ENCODE assay signal across 22 cellular contexts in the genomic region with DNA sequence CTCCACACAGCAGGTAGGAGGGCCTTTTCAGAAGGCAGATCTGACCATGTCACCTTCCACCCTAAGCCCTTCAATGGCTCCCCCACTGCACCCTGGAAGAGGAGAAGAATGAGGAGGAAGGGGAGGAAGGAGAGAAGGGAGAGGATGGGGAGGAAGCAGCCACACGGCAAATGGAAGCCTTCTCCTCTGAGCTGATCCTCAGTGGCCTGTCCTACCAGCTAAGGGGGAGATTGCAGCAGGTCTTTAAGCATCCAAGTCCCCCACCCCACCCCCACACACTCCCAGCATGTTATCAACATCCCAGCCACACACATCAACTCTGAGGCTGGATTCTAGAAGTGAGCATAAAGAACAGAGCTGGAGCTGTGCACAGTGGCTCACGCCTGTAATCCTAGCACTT. TPM values are rescaled to one million over a fixed set of nuclear protein-coding genes. Genes with fewer than 3 reads are reported as not detected.
DNase-seq lines count a peak whose midpoint lies in the region; ATAC-seq, FAIRE-seq and TF ChIP-seq lines count a peak whose summit lies in the region.
"Had no signal": no experiment of that assay in that cellular context is flagged by ENCODE, and none has a peak within 500 bp of the region (broad histone marks: within the 10 kb centered on the region; RNA-seq: fewer than 3 reads in every experiment).

No MANE protein-coding gene starts in this region.

- no peak for TF ChIP-seq CTCF in gastroesophageal sphincter (IDR thresholded peaks at IDR 0.05)
- no peak for TF ChIP-seq CTCF in omental fat pad (IDR thresholded peaks at IDR 0.05)

- peak; percentile 69 for FAIRE-seq in urothelium cell line (lab: Jason Lieb, UNC)
- FAIRE-seq: GM12891, H1, RCC 7860 had no signal

- H3K9me3 ChIP-seq in gastroesophageal sphincter, result peaks cover 0 to 8% (median 0%) of the 10 kb centered on the region in 3 donors

- H3K36me3 ChIP-seq in gastroesophageal sphincter (no peaks in the 10 kb centered on the region), rectal smooth muscle tissue (ENCODE audit: control insufficient read depth, insufficient read depth, low read length) (no peaks in the 10 kb centered on the region)
- H3K36me3 ChIP-seq: BLaER1 treated with 17β-estradiol and CSF1 and Interleukin-3, amounts not matched to agents 10 nM and 100 nM had no signal

- peak; percentile 38 for DNase-seq in ecto neural progenitor cell (ENCODE audit: low spot score)
- DNase-seq in urothelium cell line (ENCODE audit: low spot score), result no peak
- DNase-seq in activated effector memory CD4-positive, alpha-beta T cell treated with Interleukin-2 at 50 U/mL for 16 hours, result no peak
- DNase-seq in omental fat pad (ENCODE audit: low spot score), result no peak
- DNase-seq: Caco-2; CD4-positive, alpha-beta memory T cell; KBM-7; MM.1S; NCI-H1048; NCI-H1417 treated with DMSO at 0.1 percent for 48 hours; NCI-H187; NCI-H446; NCI-H526; OCI-M1 had no signal

- H3K9ac ChIP-seq in rectal smooth muscle tissue (ENCODE audit: low read length), result no peak overlapping the region
- H3K9ac ChIP-seq: BLaER1 treated with 17β-estradiol and CSF1 and Interleukin-3, amounts not matched to agents 10 nM and 100 nM had no signal

- H3K27ac ChIP-seq in gastroesophageal sphincter (peak overlapping the region; percentile 43 to 78 (median 66)), rectal smooth muscle tissue (ENCODE audit: low read depth, low read length) (peak overlapping the region; percentile 98)
- H3K27ac ChIP-seq: BLaER1 treated with 17β-estradiol and CSF1 and Interleukin-3, amounts not matched to agents 10 nM and 100 nM had no signal

- TF ChIP-seq POLR2A in gastroesophageal sphincter (IDR thresholded peaks at IDR 0.05), result no peak

- H3K4me3 ChIP-seq in gastroesophageal sphincter (no peak overlapping the region), rectal smooth muscle tissue (ENCODE audit: low read length) (no peak overlapping the region)
- H3K4me3 ChIP-seq: BLaER1 treated with 17β-estradiol and CSF1 and Interleukin-3, amounts not matched to agents 10 nM and 100 nM had no signal

- 60 to 80% methylated on average over 1 of the region's 2 CpGs for WGBS in gastroesophageal sphincter (ENCODE audit: low coverage in 1 of 2), 2 donors

- TF ChIP-seq EP300 in gastroesophageal sphincter (IDR thresholded peaks at IDR 0.05), result no peak

- H3K4me1 ChIP-seq in gastroesophageal sphincter, result peaks cover 0 to 20% (median 0%) of the 10 kb centered on the region in 3 donors
- H3K4me1 ChIP-seq in rectal smooth muscle tissue (ENCODE audit: control insufficient read depth, insufficient read depth, low read length), result peaks cover 36% of the 10 kb centered on the region
- H3K4me1 ChIP-seq: Caco-2 had no signal

- ATAC-seq in gastroesophageal sphincter (no peak), GM21526 (IDR thresholded peaks at IDR 0.05; ENCODE audit: low FRiP score, unreplicated experiment) (no peak), omental fat pad (ENCODE audit: low FRiP score) (no peak)

- H3K27me3 ChIP-seq in gastroesophageal sphincter, result peaks cover 26% of the 10 kb centered on the region
- no peaks in the 10 kb centered on the region for H3K27me3 ChIP-seq in rectal smooth muscle tissue (ENCODE audit: control insufficient read depth, insufficient read depth, low read length)

RNA-seq across cellular contexts. Expression of a gene that starts 46.2 kb away (rescaled TPM):
- 10 to 100 TPM in 3 of 4 donors, under 1 TPM in 1; 0.40 to 30.2 (median 15.2) TPM for total RNA-seq in gastroesophageal sphincter
- not detected for total RNA-seq in omental fat pad
- total RNA-seq: CD4-positive, alpha-beta memory T cell; G401 had no signal
